Comparison of ENCODE assay signal across 1 cellular context in the genomic region with DNA sequence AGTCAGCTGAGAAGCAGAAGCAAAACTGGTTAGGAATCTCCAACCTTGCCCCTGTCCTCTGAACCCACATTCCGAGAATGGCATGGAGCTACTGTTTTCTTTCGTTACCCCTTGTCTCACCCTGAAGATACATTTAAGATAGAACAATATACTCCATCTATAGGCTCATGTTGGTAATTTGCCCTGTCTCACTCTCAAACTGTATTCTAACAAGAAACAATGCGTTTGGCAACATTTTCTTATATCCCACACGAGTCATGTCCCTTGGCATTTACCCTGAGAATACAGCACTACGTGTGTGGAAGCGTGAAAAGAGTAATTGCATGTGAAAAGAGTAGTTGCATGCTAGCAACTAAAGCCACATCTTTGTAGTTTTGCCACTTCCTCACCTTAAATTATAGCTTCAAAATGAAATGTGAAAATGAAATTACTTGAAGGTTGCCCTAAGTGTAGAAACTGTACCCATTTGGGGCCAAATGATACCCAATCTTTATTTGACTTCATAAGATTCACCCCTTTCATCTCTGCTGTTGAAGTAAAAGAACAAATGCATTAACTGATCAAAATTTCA.
TF ChIP-seq lines count a peak whose summit lies in the region.

No MANE protein-coding gene starts in this region.

TF ChIP-seq in SK-N-SH treated with all-trans-retinoic acid at 6 μM for 48 hours, 23 proteins besides CTCF, POLR2A, EP300 and RAD21 (continued from another document):
- TF ChIP-seq, protein P1, sequence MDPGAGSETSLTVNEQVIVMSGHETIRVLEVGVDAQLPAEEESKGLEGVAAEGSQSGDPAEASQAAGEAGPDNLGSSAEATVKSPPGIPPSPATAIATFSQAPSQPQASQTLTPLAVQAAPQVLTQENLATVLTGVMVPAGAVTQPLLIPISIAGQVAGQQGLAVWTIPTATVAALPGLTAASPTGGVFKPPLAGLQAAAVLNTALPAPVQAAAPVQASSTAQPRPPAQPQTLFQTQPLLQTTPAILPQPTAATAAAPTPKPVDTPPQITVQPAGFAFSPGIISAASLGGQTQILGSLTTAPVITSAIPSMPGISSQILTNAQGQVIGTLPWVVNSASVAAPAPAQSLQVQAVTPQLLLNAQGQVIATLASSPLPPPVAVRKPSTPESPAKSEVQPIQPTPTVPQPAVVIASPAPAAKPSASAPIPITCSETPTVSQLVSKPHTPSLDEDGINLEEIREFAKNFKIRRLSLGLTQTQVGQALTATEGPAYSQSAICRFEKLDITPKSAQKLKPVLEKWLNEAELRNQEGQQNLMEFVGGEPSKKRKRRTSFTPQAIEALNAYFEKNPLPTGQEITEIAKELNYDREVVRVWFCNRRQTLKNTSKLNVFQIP (CRISPR knock-in tag; IDR thresholded peaks at IDR 0.05; ENCODE audit: borderline replicate concordance, low read depth): no peak
- TF ChIP-seq, protein P2, sequence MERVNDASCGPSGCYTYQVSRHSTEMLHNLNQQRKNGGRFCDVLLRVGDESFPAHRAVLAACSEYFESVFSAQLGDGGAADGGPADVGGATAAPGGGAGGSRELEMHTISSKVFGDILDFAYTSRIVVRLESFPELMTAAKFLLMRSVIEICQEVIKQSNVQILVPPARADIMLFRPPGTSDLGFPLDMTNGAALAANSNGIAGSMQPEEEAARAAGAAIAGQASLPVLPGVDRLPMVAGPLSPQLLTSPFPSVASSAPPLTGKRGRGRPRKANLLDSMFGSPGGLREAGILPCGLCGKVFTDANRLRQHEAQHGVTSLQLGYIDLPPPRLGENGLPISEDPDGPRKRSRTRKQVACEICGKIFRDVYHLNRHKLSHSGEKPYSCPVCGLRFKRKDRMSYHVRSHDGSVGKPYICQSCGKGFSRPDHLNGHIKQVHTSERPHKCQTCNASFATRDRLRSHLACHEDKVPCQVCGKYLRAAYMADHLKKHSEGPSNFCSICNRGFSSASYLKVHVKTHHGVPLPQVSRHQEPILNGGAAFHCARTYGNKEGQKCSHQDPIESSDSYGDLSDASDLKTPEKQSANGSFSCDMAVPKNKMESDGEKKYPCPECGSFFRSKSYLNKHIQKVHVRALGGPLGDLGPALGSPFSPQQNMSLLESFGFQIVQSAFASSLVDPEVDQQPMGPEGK (CRISPR knock-in tag; IDR thresholded peaks at IDR 0.05; ENCODE audit: borderline replicate concordance): no peak
- TF ChIP-seq, protein P3, sequence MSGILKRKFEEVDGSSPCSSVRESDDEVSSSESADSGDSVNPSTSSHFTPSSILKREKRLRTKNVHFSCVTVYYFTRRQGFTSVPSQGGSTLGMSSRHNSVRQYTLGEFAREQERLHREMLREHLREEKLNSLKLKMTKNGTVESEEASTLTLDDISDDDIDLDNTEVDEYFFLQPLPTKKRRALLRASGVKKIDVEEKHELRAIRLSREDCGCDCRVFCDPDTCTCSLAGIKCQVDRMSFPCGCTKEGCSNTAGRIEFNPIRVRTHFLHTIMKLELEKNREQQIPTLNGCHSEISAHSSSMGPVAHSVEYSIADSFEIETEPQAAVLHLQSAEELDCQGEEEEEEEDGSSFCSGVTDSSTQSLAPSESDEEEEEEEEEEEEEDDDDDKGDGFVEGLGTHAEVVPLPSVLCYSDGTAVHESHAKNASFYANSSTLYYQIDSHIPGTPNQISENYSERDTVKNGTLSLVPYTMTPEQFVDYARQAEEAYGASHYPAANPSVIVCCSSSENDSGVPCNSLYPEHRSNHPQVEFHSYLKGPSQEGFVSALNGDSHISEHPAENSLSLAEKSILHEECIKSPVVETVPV (CRISPR knock-in tag; IDR thresholded peaks at IDR 0.05): no peak
- no peak for TF ChIP-seq TCF4 (CRISPR knock-in tag; IDR thresholded peaks at IDR 0.05; ENCODE audit: borderline replicate concordance)
- TF ChIP-seq ZNF8 (CRISPR knock-in tag; IDR thresholded peaks at IDR 0.05): no peak
